In the genomic region with DNA sequence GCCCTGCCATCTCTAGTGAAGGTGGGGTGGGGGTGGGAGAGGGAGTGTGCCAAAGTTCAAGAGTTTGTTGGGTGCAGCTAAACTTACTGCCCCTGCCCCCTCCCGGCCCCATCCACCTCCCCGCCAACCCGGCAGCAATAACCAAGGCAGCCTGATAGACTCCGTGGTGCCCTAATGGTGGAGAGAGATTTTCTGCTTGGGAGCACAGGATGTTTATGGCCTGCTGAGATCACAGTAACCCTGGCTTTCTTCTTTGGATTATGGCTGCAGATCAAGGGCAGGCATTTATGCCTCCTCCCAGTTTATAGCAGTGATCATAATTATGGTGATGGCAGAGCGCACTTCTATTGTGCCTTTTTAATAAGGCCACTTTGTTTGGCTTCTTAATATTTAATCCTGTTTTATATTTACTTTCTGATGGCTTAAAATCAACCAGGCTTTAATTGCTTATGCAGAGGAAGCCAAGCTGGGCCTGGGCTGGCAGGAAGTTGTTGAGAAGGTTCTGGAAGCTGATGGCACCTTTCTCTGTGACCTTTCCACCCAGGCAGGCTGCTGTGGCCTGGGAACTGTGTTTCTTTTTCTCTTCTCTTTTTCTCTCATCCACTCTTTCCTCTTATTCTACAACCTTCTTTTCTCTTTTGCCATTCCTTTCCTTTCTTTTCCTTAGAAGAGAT, we compare ENCODE assay signal across 19 cellular contexts.
"Had no signal": no experiment of that assay in that cellular context is flagged by ENCODE, and none has a peak within 500 bp of the region (broad histone marks: within the 10 kb centered on the region; RNA-seq: fewer than 3 reads in every experiment).

No MANE protein-coding gene starts in this region.

- DNase-seq: activated CD4-positive, alpha-beta T cell treated with anti-CD3 and anti-CD28 coated beads for 36 hours; activated CD4-positive, alpha-beta T cell treated with anti-CD3 and anti-CD28 coated beads, Interleukin-2, amount 50 U/mL, for 48 hours; activated T-cell treated with anti-CD3 and anti-CD28 coated beads for 4 hours; foreskin fibroblast; hypothalamus; mesendoderm; nucleus accumbens; stimulated activated CD4-positive, alpha-beta T cell treated with anti-CD3 and anti-CD28 coated beads, Interleukin-2, amount 100 ng/mL, for 48 hours; transverse colon had no signal

- ATAC-seq: activated CD4-positive, alpha-beta T cell treated with anti-CD3 and anti-CD28 coated beads for 36 hours; natural killer cell treated with Interleukin-12 subunit alpha and Interleukin-12 subunit beta and Interleukin-15 and Interleukin-18, amount 100 ng/mL, for 72 hours; WTC11 had no signal

- H3K27ac ChIP-seq: cardiac muscle cell, epithelial cell of prostate, suprapubic skin had no signal

- FAIRE-seq: keratinocyte, TTC549 had no signal

- H3K9me3 ChIP-seq: suprapubic skin, transverse colon had no signal

- H3K4me1 Mint-ChIP-seq: activated CD4-positive, alpha-beta T cell treated with anti-CD3 and anti-CD28 coated beads for 36 hours had no signal

- H3K36me3 ChIP-seq: cardiac muscle cell, suprapubic skin, transverse colon had no signal

- H3K36me3 Mint-ChIP-seq: activated naive CD8-positive, alpha-beta T cell; natural killer cell treated with Interleukin-12 subunit alpha and Interleukin-12 subunit beta and Interleukin-15 and Interleukin-18, amount 100 ng/mL, for 72 hours; WTC11 had no signal

- H3K4me1 ChIP-seq: suprapubic skin had no signal

- H3K4me3 ChIP-seq: cardiac muscle cell, suprapubic skin, transverse colon had no signal

- H3K27me3 Mint-ChIP-seq: stimulated activated naive CD8-positive, alpha-beta T cell treated with anti-CD3 and anti-CD28 coated beads, Interleukin-15, Interleukin-2, amounts not matched to agents 100 ng/mL and 50 ng/mL, for 24 hours had no signal

- H3K27ac Mint-ChIP-seq: activated CD4-positive, alpha-beta T cell treated with anti-CD3 and anti-CD28 coated beads for 36 hours; activated naive CD8-positive, alpha-beta T cell; natural killer cell treated with Interleukin-12 subunit alpha and Interleukin-12 subunit beta and Interleukin-15 and Interleukin-18, amount 100 ng/mL, for 72 hours; stimulated activated naive CD8-positive, alpha-beta T cell treated with anti-CD3 and anti-CD28 coated beads, Interleukin-15, Interleukin-2, amounts not matched to agents 100 ng/mL and 50 ng/mL, for 24 hours; T-helper 2 cell treated with Interferon-gamma antibody and Interleukin-4, amounts not matched to agents 5 μg/mL and 100 μg/mL, for 36 hours; WTC11 had no signal

- H3K4me3 Mint-ChIP-seq: activated CD4-positive, alpha-beta T cell treated with anti-CD3 and anti-CD28 coated beads for 36 hours; activated naive CD8-positive, alpha-beta T cell; natural killer cell treated with Interleukin-12 subunit alpha and Interleukin-12 subunit beta and Interleukin-15 and Interleukin-18, amount 100 ng/mL, for 72 hours; stimulated activated naive CD8-positive, alpha-beta T cell treated with anti-CD3 and anti-CD28 coated beads, Interleukin-15, Interleukin-2, amounts not matched to agents 100 ng/mL and 50 ng/mL, for 24 hours; T-helper 2 cell treated with Interferon-gamma antibody and Interleukin-4, amounts not matched to agents 5 μg/mL and 100 μg/mL, for 36 hours; WTC11 had no signal

- H3K27me3 ChIP-seq: cardiac muscle cell, suprapubic skin, transverse colon had no signal

- H3K9me3 Mint-ChIP-seq: natural killer cell treated with Interleukin-12 subunit alpha and Interleukin-12 subunit beta and Interleukin-15 and Interleukin-18, amount 100 ng/mL, for 72 hours; stimulated activated naive CD8-positive, alpha-beta T cell treated with anti-CD3 and anti-CD28 coated beads, Interleukin-15, Interleukin-2, amounts not matched to agents 100 ng/mL and 50 ng/mL, for 24 hours; T-helper 2 cell treated with Interferon-gamma antibody and Interleukin-4, amounts not matched to agents 5 μg/mL and 100 μg/mL, for 36 hours; WTC11 had no signal
